Comparison of ENCODE assay signal across 31 cellular contexts in genomic region chr3:46759239-46760152, GRCh38. TPM values are rescaled to one million over a fixed set of nuclear protein-coding genes. Genes with fewer than 3 reads are reported as not detected.
"Had no signal": no experiment of that assay in that cellular context is flagged by ENCODE, and none has a peak within 500 bp of the region (broad histone marks: within the 10 kb centered on the region; RNA-seq: fewer than 3 reads in every experiment).

No MANE protein-coding gene starts in this region.

- H3K4me3 Mint-ChIP-seq: activated CD4-positive, alpha-beta T cell treated with anti-CD3 and anti-CD28 coated beads, Interleukin-2, amount 10 ng/mL, durations not matched to agents 7 days and 5 days; activated CD8-positive, alpha-beta memory T cell treated with anti-CD3 and anti-CD28 coated beads, Interleukin-2, amount 10 ng/mL, durations not matched to agents 7 days and 5 days; activated CD8-positive, alpha-beta T cell treated with anti-CD3 and anti-CD28 coated beads for 36 hours; activated T-helper 1 cell treated with anti-CD3 and anti-CD28 coated beads, Interleukin-12 subunit alpha, Interleukin-12 subunit beta, Interleukin-2, Interleukin-4 antibody, amounts not matched to agents 30 ng/mL and 10 ng/mL and 1 ng/mL, durations not matched to agents 14 hours and 24 hours and 36 hours; brain; naive thymus-derived CD4-positive, alpha-beta T cell; stimulated activated memory B cell treated with anti-CD40 and anti-IgM and Interleukin-4, amounts not matched to agents 10 μg/mL and 1 μg/mL and 100 μg/mL, for 72 hours had no signal

- H3K27ac Mint-ChIP-seq: activated CD4-positive, alpha-beta T cell treated with anti-CD3 and anti-CD28 coated beads, Interleukin-2, amount 10 ng/mL, durations not matched to agents 7 days and 5 days; activated CD8-positive, alpha-beta memory T cell treated with anti-CD3 and anti-CD28 coated beads, Interleukin-2, amount 10 ng/mL, durations not matched to agents 7 days and 5 days; activated CD8-positive, alpha-beta T cell treated with anti-CD3 and anti-CD28 coated beads for 36 hours; activated naive CD4-positive, alpha-beta T cell treated with anti-CD3 and anti-CD28 coated beads, Interleukin-2, amount 50 U/mL, for 72 hours; activated T-helper 1 cell treated with anti-CD3 and anti-CD28 coated beads, Interleukin-12 subunit alpha, Interleukin-12 subunit beta, Interleukin-2, Interleukin-4 antibody, amounts not matched to agents 30 ng/mL and 10 ng/mL and 1 ng/mL, durations not matched to agents 14 hours and 24 hours and 36 hours; naive thymus-derived CD4-positive, alpha-beta T cell; stimulated activated memory B cell treated with anti-CD40 and anti-IgM and Interleukin-4, amounts not matched to agents 10 μg/mL and 1 μg/mL and 100 μg/mL, for 72 hours had no signal

- H3K9me3 Mint-ChIP-seq: activated CD4-positive, alpha-beta T cell treated with anti-CD3 and anti-CD28 coated beads, Interleukin-2, amount 10 ng/mL, durations not matched to agents 7 days and 5 days had no signal

- H3K36me3 ChIP-seq: esophagus muscularis mucosa, lower lobe of right lung, transverse colon, vagina had no signal

- DNase-seq: activated CD4-positive, alpha-beta T cell treated with anti-CD3 and anti-CD28 coated beads, Interleukin-2, amount 10 ng/mL, durations not matched to agents 7 days and 5 days; activated CD4-positive, CD25-positive, alpha-beta regulatory T cell treated with anti-CD3 and anti-CD28 coated beads, Interleukin-2, amount 50 U/mL, for 72 hours; activated CD8-positive, alpha-beta memory T cell treated with anti-CD3 and anti-CD28 coated beads, Interleukin-2, amount 10 ng/mL, durations not matched to agents 7 days and 5 days; activated CD8-positive, alpha-beta T cell treated with anti-CD3 and anti-CD28 coated beads for 36 hours; activated gamma-delta T cell treated with Interleukin-2 at 50 U/mL for 16 hours; aorta; caudate nucleus; dermis blood vessel endothelial cell; effector memory CD4-positive, alpha-beta T cell; glutamatergic neuron; hippocampal formation; islet precursor cell; left cardiac atrium; lower lobe of right lung; naive thymus-derived CD4-positive, alpha-beta T cell; nucleus accumbens; small intestine; stimulated activated CD4-positive, alpha-beta T cell treated with anti-CD3 and anti-CD28 coated beads, Interleukin-2, amount 100 ng/mL, for 24 hours; SW 1271; T-helper 2 cell; transverse colon had no signal

- H3K27me3 Mint-ChIP-seq: activated CD4-positive, alpha-beta T cell treated with anti-CD3 and anti-CD28 coated beads, Interleukin-2, amount 10 ng/mL, durations not matched to agents 7 days and 5 days; activated CD8-positive, alpha-beta T cell treated with anti-CD3 and anti-CD28 coated beads for 36 hours had no signal

- H3K4me1 ChIP-seq: esophagus muscularis mucosa, lower lobe of right lung, parathyroid adenoma, transverse colon, vagina had no signal

- H3K36me3 Mint-ChIP-seq: brain had no signal

- H3K4me3 ChIP-seq: esophagus muscularis mucosa, lower lobe of right lung, transverse colon, vagina had no signal

- H3K4me1 Mint-ChIP-seq: activated CD4-positive, alpha-beta T cell treated with anti-CD3 and anti-CD28 coated beads, Interleukin-2, amount 10 ng/mL, durations not matched to agents 7 days and 5 days; activated CD8-positive, alpha-beta memory T cell treated with anti-CD3 and anti-CD28 coated beads, Interleukin-2, amount 10 ng/mL, durations not matched to agents 7 days and 5 days; naive thymus-derived CD4-positive, alpha-beta T cell; stimulated activated memory B cell treated with anti-CD40 and anti-IgM and Interleukin-4, amounts not matched to agents 10 μg/mL and 1 μg/mL and 100 μg/mL, for 72 hours had no signal

- H3K27me3 ChIP-seq: esophagus muscularis mucosa, transverse colon, vagina had no signal

- H3K9me3 ChIP-seq: vagina had no signal

- H2AFZ ChIP-seq: parathyroid adenoma had no signal

- H3K27ac ChIP-seq: esophagus muscularis mucosa, lower lobe of right lung, parathyroid adenoma, transverse colon, vagina, VCaP had no signal

- FAIRE-seq: frontal cortex, small intestine had no signal

- H3K79me2 ChIP-seq: parathyroid adenoma had no signal

- H3K9ac ChIP-seq: parathyroid adenoma had no signal

RNA-seq across cellular contexts. Expression of gene PRSS50, which starts 41.8 kb away (rescaled TPM):
- total RNA-seq: activated CD4-positive, alpha-beta T cell treated with anti-CD3 and anti-CD28 coated beads, Interleukin-2, amount 10 ng/mL, durations not matched to agents 7 days and 5 days; activated CD8-positive, alpha-beta memory T cell treated with anti-CD3 and anti-CD28 coated beads, Interleukin-2, amount 10 ng/mL, durations not matched to agents 7 days and 5 days; activated CD8-positive, alpha-beta T cell treated with anti-CD3 and anti-CD28 coated beads for 36 hours; activated naive CD4-positive, alpha-beta T cell treated with anti-CD3 and anti-CD28 coated beads, Interleukin-2, amount 50 U/mL, for 72 hours; activated T-helper 1 cell treated with anti-CD3 and anti-CD28 coated beads, Interleukin-12 subunit alpha, Interleukin-12 subunit beta, Interleukin-2, Interleukin-4 antibody, amounts not matched to agents 30 ng/mL and 10 ng/mL and 1 ng/mL, durations not matched to agents 14 hours and 24 hours and 36 hours; aorta; dermis blood vessel endothelial cell; frontal cortex; left cardiac atrium; mesenteric fat pad; vagina had no signal
- polyA plus RNA-seq: naive thymus-derived CD4-positive, alpha-beta T cell had no signal

RNA-seq across cellular contexts. Expression of gene TMIE, which starts 58.3 kb away (rescaled TPM):
- total RNA-seq: activated CD8-positive, alpha-beta memory T cell treated with anti-CD3 and anti-CD28 coated beads, Interleukin-2, amount 10 ng/mL, durations not matched to agents 7 days and 5 days; activated T-helper 1 cell treated with anti-CD3 and anti-CD28 coated beads, Interleukin-12 subunit alpha, Interleukin-12 subunit beta, Interleukin-2, Interleukin-4 antibody, amounts not matched to agents 30 ng/mL and 10 ng/mL and 1 ng/mL, durations not matched to agents 14 hours and 24 hours and 36 hours; transverse colon had no signal
